ENCODE assay signal across 23 cellular contexts in genomic region chr15:84764989-84765388, GRCh38. TPM values are rescaled to one million over a fixed set of nuclear protein-coding genes. Genes with fewer than 3 reads are reported as not detected.
DNase-seq lines count a peak whose midpoint lies in the region; ATAC-seq and TF ChIP-seq lines count a peak whose summit lies in the region.
"Had no signal": no experiment of that assay in that cellular context is flagged by ENCODE, and none has a peak within 500 bp of the region (broad histone marks: within the 10 kb centered on the region; RNA-seq: fewer than 3 reads in every experiment).

No MANE protein-coding gene starts in this region.

- H3K27ac Mint-ChIP-seq in activated CD4-positive, alpha-beta T cell treated with anti-CD3 and anti-CD28 coated beads, Interleukin-2, amount 10 ng/mL, durations not matched to agents 24 days and 14 days, result peak overlapping the region; percentile 35
- H3K27ac Mint-ChIP-seq in activated T-helper 1 cell treated with anti-CD3 and anti-CD28 coated beads, Interleukin-12 subunit alpha, Interleukin-12 subunit beta, Interleukin-2, Interleukin-4 antibody, amounts not matched to agents 30 ng/mL and 10 ng/mL and 1 ng/mL, durations not matched to agents 14 hours and 24 hours and 36 hours, result peak overlapping the region; percentile 77
- H3K27ac Mint-ChIP-seq in mesothelial cell of epicardium, result peak overlapping the region; percentile 50
- H3K27ac Mint-ChIP-seq: neural progenitor cell had no signal

- no peak overlapping the region for H3K9ac ChIP-seq in BLaER1
- H3K9ac ChIP-seq: neural progenitor cell, parathyroid adenoma had no signal

- H4K20me1 ChIP-seq in BLaER1, result peaks cover 86% of the 10 kb centered on the region

- intact Hi-C loops in activated CD4-positive, alpha-beta T cell treated with anti-CD3 and anti-CD28 coated beads, Interleukin-2, amount 10 ng/mL, durations not matched to agents 24 days and 14 days (cut with micrococcal nuclease), result no loop called here
- intact Hi-C loops in activated T-helper 1 cell treated with anti-CD3 and anti-CD28 coated beads, Interleukin-12 subunit alpha, Interleukin-12 subunit beta, Interleukin-2, Interleukin-4 antibody, amounts not matched to agents 30 ng/mL and 10 ng/mL and 1 ng/mL, durations not matched to agents 14 hours and 24 hours and 36 hours (cut with micrococcal nuclease), result no loop called here
- intact Hi-C loops in transverse colon (cut with DNase I; ENCODE audit: low total_unique reads), result no loop called here

- no peak for ATAC-seq in GM21576 (IDR thresholded peaks at IDR 0.05; ENCODE audit: unreplicated experiment)
- ATAC-seq: A549; stimulated activated naive CD8-positive, alpha-beta T cell treated with anti-CD3 and anti-CD28 coated beads, Interleukin-15, Interleukin-2, amounts not matched to agents 100 U/mL and 50 U/mL, for 24 hours had no signal

- H3K4me2 ChIP-seq in BLaER1, result peak overlapping the region; percentile 2; the same call in 1 of the 2 replicates
- H3K4me2 ChIP-seq: A549, hepatocyte, neural progenitor cell, smooth muscle cell had no signal

- H3K9me3 ChIP-seq in BLaER1 (no peaks in the 10 kb centered on the region), transverse colon (no peaks in the 10 kb centered on the region)
- H3K9me3 ChIP-seq: A549, right atrium auricular region, SJSA1 had no signal

- H3K4me3 Mint-ChIP-seq in activated CD4-positive, alpha-beta T cell treated with anti-CD3 and anti-CD28 coated beads, Interleukin-2, amount 10 ng/mL, durations not matched to agents 24 days and 14 days, result no peak overlapping the region
- H3K4me3 Mint-ChIP-seq in activated T-helper 1 cell treated with anti-CD3 and anti-CD28 coated beads, Interleukin-12 subunit alpha, Interleukin-12 subunit beta, Interleukin-2, Interleukin-4 antibody, amounts not matched to agents 30 ng/mL and 10 ng/mL and 1 ng/mL, durations not matched to agents 14 hours and 24 hours and 36 hours, result no peak overlapping the region
- no peak overlapping the region for H3K4me3 Mint-ChIP-seq in mesothelial cell of epicardium
- H3K4me3 Mint-ChIP-seq: neural progenitor cell had no signal

- TF ChIP-seq EP300 in transverse colon (IDR thresholded peaks at IDR 0.05; ENCODE audit: low read depth), result no peak

- H3K36me3 ChIP-seq in BLaER1, result peaks cover 57% of the 10 kb centered on the region
- H3K36me3 ChIP-seq in transverse colon, result peaks cover 0 to 11% (median 2%) of the 10 kb centered on the region in 4 donors
- H3K36me3 ChIP-seq: neural progenitor cell had no signal

- H3K4me3 ChIP-seq in BLaER1 (no peak overlapping the region), transverse colon (no peak overlapping the region)
- H3K4me3 ChIP-seq: A549, hepatocyte, neural progenitor cell, right atrium auricular region, SJSA1, smooth muscle cell had no signal

- H3K4me1 ChIP-seq in BLaER1, result peaks cover 41% of the 10 kb centered on the region
- peaks cover 31 to 55% (median 39%) of the 10 kb centered on the region in 4 donors for H3K4me1 ChIP-seq in transverse colon
- H3K4me1 ChIP-seq: neural progenitor cell, SJSA1 had no signal

- peaks cover 27% of the 10 kb centered on the region for H3K4me1 Mint-ChIP-seq in activated CD4-positive, alpha-beta T cell treated with anti-CD3 and anti-CD28 coated beads, Interleukin-2, amount 10 ng/mL, durations not matched to agents 24 days and 14 days
- H3K4me1 Mint-ChIP-seq in activated T-helper 1 cell treated with anti-CD3 and anti-CD28 coated beads, Interleukin-12 subunit alpha, Interleukin-12 subunit beta, Interleukin-2, Interleukin-4 antibody, amounts not matched to agents 30 ng/mL and 10 ng/mL and 1 ng/mL, durations not matched to agents 14 hours and 24 hours and 36 hours (ENCODE audit: low read depth), result peaks cover 29% of the 10 kb centered on the region
- H3K4me1 Mint-ChIP-seq in mesothelial cell of epicardium, result no peaks in the 10 kb centered on the region
- H3K4me1 Mint-ChIP-seq: neural progenitor cell had no signal

- TF ChIP-seq CTCF in mesothelial cell of epicardium (IDR thresholded peaks at IDR 0.05; ENCODE audit: unreplicated experiment), result no peak
- TF ChIP-seq CTCF in transverse colon (IDR thresholded peaks at IDR 0.05), result no peak

- 97 to 100% methylated on average over 1 of the region's 1 CpG for WGBS in transverse colon (ENCODE audit: low coverage in 1 of 2), 2 donors

- no peak overlapping the region for H3K27ac ChIP-seq in BLaER1
- no peak overlapping the region for H3K27ac ChIP-seq in transverse colon
- H3K27ac ChIP-seq: A549, hepatocyte, neural progenitor cell, parathyroid adenoma, right atrium auricular region, SJSA1 had no signal

- in situ Hi-C loops in transverse colon (cut with MboI; ENCODE audit: low pct_ligation_motif_present in 1 of 4, low pct_unique_long_range_greater_than_20kb in 1 of 4, low sequenced_read_pairs in 3 of 4), result loop anchor here in 1 of 4 donors (25.0 kb wide), 1 partner anchor 103 kb away; the partner anchor contains the start of genes NMB and WDR73

- H3K9me3 Mint-ChIP-seq in activated CD4-positive, alpha-beta T cell treated with anti-CD3 and anti-CD28 coated beads, Interleukin-2, amount 10 ng/mL, durations not matched to agents 24 days and 14 days, result no peaks in the 10 kb centered on the region
- no peaks in the 10 kb centered on the region for H3K9me3 Mint-ChIP-seq in activated T-helper 1 cell treated with anti-CD3 and anti-CD28 coated beads, Interleukin-12 subunit alpha, Interleukin-12 subunit beta, Interleukin-2, Interleukin-4 antibody, amounts not matched to agents 30 ng/mL and 10 ng/mL and 1 ng/mL, durations not matched to agents 14 hours and 24 hours and 36 hours
- H3K9me3 Mint-ChIP-seq in mesothelial cell of epicardium, result no peaks in the 10 kb centered on the region
- H3K9me3 Mint-ChIP-seq: neural progenitor cell had no signal

- TF ChIP-seq POLR2A in transverse colon (IDR thresholded peaks at IDR 0.05), result no peak

- no peaks in the 10 kb centered on the region for H3K27me3 Mint-ChIP-seq in activated CD4-positive, alpha-beta T cell treated with anti-CD3 and anti-CD28 coated beads, Interleukin-2, amount 10 ng/mL, durations not matched to agents 24 days and 14 days
- H3K27me3 Mint-ChIP-seq in activated T-helper 1 cell treated with anti-CD3 and anti-CD28 coated beads, Interleukin-12 subunit alpha, Interleukin-12 subunit beta, Interleukin-2, Interleukin-4 antibody, amounts not matched to agents 30 ng/mL and 10 ng/mL and 1 ng/mL, durations not matched to agents 14 hours and 24 hours and 36 hours (ENCODE audit: insufficient read depth), result no peaks in the 10 kb centered on the region
- H3K27me3 Mint-ChIP-seq in mesothelial cell of epicardium (ENCODE audit: low read depth), result no peaks in the 10 kb centered on the region

- peaks cover 42% of the 10 kb centered on the region for H3K36me3 Mint-ChIP-seq in activated CD4-positive, alpha-beta T cell treated with anti-CD3 and anti-CD28 coated beads, Interleukin-2, amount 10 ng/mL, durations not matched to agents 24 days and 14 days (ENCODE audit: low read depth)
- H3K36me3 Mint-ChIP-seq in activated T-helper 1 cell treated with anti-CD3 and anti-CD28 coated beads, Interleukin-12 subunit alpha, Interleukin-12 subunit beta, Interleukin-2, Interleukin-4 antibody, amounts not matched to agents 30 ng/mL and 10 ng/mL and 1 ng/mL, durations not matched to agents 14 hours and 24 hours and 36 hours (ENCODE audit: low read depth), result peaks cover 31% of the 10 kb centered on the region
- H3K36me3 Mint-ChIP-seq in mesothelial cell of epicardium, result peaks cover 27% of the 10 kb centered on the region

- H3K27me3 ChIP-seq in BLaER1 (no peaks in the 10 kb centered on the region), transverse colon (no peaks in the 10 kb centered on the region)
- H3K27me3 ChIP-seq: hepatocyte, neural progenitor cell, right atrium auricular region, SJSA1 had no signal

- no peak for DNase-seq in activated CD4-positive, alpha-beta T cell treated with anti-CD3 and anti-CD28 coated beads, Interleukin-2, amount 10 ng/mL, durations not matched to agents 24 days and 14 days
- no peak for DNase-seq in activated CD4-positive, alpha-beta T cell treated with anti-CD3 and anti-CD28 coated beads for 1 hour
- DNase-seq in activated T-helper 1 cell treated with anti-CD3 and anti-CD28 coated beads, Interleukin-12 subunit alpha, Interleukin-12 subunit beta, Interleukin-2, Interleukin-4 antibody, amounts not matched to agents 30 ng/mL and 10 ng/mL and 1 ng/mL, durations not matched to agents 14 hours and 24 hours and 36 hours (ENCODE audit: low spot score), result no peak
- DNase-seq in mesothelial cell of epicardium (ENCODE audit: low spot score in 2 of 2, unreplicated experiment in 2 of 2), result no peak
- DNase-seq in transverse colon, result no peak
- no peak for DNase-seq in NCI-H69 (lab: John Stamatoyannopoulos, UW)
- DNase-seq: activated CD4-positive, CD25-positive, alpha-beta regulatory T cell; activated naive CD4-positive, alpha-beta T cell treated with Interleukin-2 at 50 U/mL for 16 hours; activated T-cell treated with anti-CD3 and anti-CD28 coated beads, Interleukin-2, amount 50 U/mL, for 1 hour; left colon; NCI-H1048; NCI-H1694 treated with DMSO at 0.1 percent for 48 hours; NCI-H446 treated with DMSO at 0.1 percent for 48 hours; stimulated activated naive CD8-positive, alpha-beta T cell treated with anti-CD3 and anti-CD28 coated beads, Interleukin-15, Interleukin-2, amounts not matched to agents 100 U/mL and 50 U/mL, for 24 hours had no signal

RNA-seq across cellular contexts. Expression of gene ZNF592, which starts 16.6 kb away (rescaled TPM):
- total RNA-seq in activated CD4-positive, alpha-beta T cell treated with anti-CD3 and anti-CD28 coated beads, Interleukin-2, amount 10 ng/mL, durations not matched to agents 24 days and 14 days, result 30.0 and 30.6 TPM in 2 replicates
- total RNA-seq in activated T-helper 1 cell treated with anti-CD3 and anti-CD28 coated beads, Interleukin-12 subunit alpha, Interleukin-12 subunit beta, Interleukin-2, Interleukin-4 antibody, amounts not matched to agents 30 ng/mL and 10 ng/mL and 1 ng/mL, durations not matched to agents 14 hours and 24 hours and 36 hours, result 29.9 and 30.9 TPM in 2 replicates
- total RNA-seq in mesothelial cell of epicardium, result 31.8 to 32.8 TPM (median 31.9 TPM) in 3 replicates
- 10 to 100 TPM; 23.5 to 41.1 (median 26.5) TPM for total RNA-seq in transverse colon

RNA-seq across cellular contexts. Expression of gene SEC11A, which starts 49.0 kb away (rescaled TPM):
- total RNA-seq in activated CD4-positive, alpha-beta T cell treated with anti-CD3 and anti-CD28 coated beads, Interleukin-2, amount 10 ng/mL, durations not matched to agents 24 days and 14 days, result 101 and 108 TPM in 2 replicates
- 97.3 and 105 TPM in 2 replicates for total RNA-seq in activated T-helper 1 cell treated with anti-CD3 and anti-CD28 coated beads, Interleukin-12 subunit alpha, Interleukin-12 subunit beta, Interleukin-2, Interleukin-4 antibody, amounts not matched to agents 30 ng/mL and 10 ng/mL and 1 ng/mL, durations not matched to agents 14 hours and 24 hours and 36 hours
- 120 to 126 TPM (median 121 TPM) in 3 replicates for total RNA-seq in mesothelial cell of epicardium
- 100 to 1,000 TPM in 2 of 4 donors, 10 to 100 TPM in 2; 19.9 to 124 (median 83.0) TPM for total RNA-seq in transverse colon

RNA-seq across cellular contexts. Expression of gene ALPK3, which starts 52.2 kb away (rescaled TPM):
- 0.09 and 0.21 TPM in 2 replicates for total RNA-seq in activated CD4-positive, alpha-beta T cell treated with anti-CD3 and anti-CD28 coated beads, Interleukin-2, amount 10 ng/mL, durations not matched to agents 24 days and 14 days
- total RNA-seq in activated T-helper 1 cell treated with anti-CD3 and anti-CD28 coated beads, Interleukin-12 subunit alpha, Interleukin-12 subunit beta, Interleukin-2, Interleukin-4 antibody, amounts not matched to agents 30 ng/mL and 10 ng/mL and 1 ng/mL, durations not matched to agents 14 hours and 24 hours and 36 hours, result 0.10 and 0.66 TPM in 2 replicates
- total RNA-seq in mesothelial cell of epicardium, result 29.7 to 31.3 TPM (median 30.5 TPM) in 3 replicates
- total RNA-seq in transverse colon, result 1 to 10 TPM; 1.1 to 4.6 (median 2.8) TPM
